Comparison of ENCODE assay signal across 8 cellular contexts in genomic region chr7:22452142-22452763, GRCh38. TPM values are rescaled to one million over a fixed set of nuclear protein-coding genes. Genes with fewer than 3 reads are reported as not detected.
DNase-seq lines count a peak whose midpoint lies in the region; FAIRE-seq and TF ChIP-seq lines count a peak whose summit lies in the region.

No MANE protein-coding gene starts in this region.

- FAIRE-seq in H54 (lab: Jason Lieb, UNC) = peak; percentile 66

- WGBS in neuronal stem cell (ENCODE audit: extremely low coverage in 2 of 2, insufficient read length in 2 of 2, insufficient replicate concordance in 1 of 2), 2 donors = no CpG with 5 or more reads among the region's 16 CpGs

- no peak for DNase-seq in AG04450 (ENCODE audit: low read depth, low spot score)
- DNase-seq in H54 (ENCODE audit: insufficient read length, low spot score) = peak; percentile 60
- DNase-seq in activated CD4-positive, alpha-beta memory T cell treated with anti-CD3 and anti-CD28 coated beads, Interleukin-2, amount 10 ng/mL, durations not matched to agents 7 days and 5 days = peak; percentile 40
- peak in 1 of 2 donors; percentile 48 for DNase-seq in foreskin fibroblast
- peak; percentile 48 for DNase-seq in neuronal stem cell (ENCODE audit: low spot score)
- DNase-seq in activated effector memory CD4-positive, alpha-beta T cell treated with Interleukin-2 at 50 U/mL for 16 hours = no peak
- DNase-seq in NCI-H1930 (lab: John Stamatoyannopoulos, UW) = no peak
- DNase-seq in HK-2 (ENCODE audit: unreplicated experiment) = no peak

- peaks cover 61% of the 10 kb centered on the region for H3K27me3 Mint-ChIP-seq in activated CD4-positive, alpha-beta memory T cell treated with anti-CD3 and anti-CD28 coated beads, Interleukin-2, amount 10 ng/mL, durations not matched to agents 7 days and 5 days

- H3K9ac ChIP-seq in neuronal stem cell (ENCODE audit: low read depth, low read length, poor library complexity) = no peak overlapping the region

- no peak overlapping the region for H3K14ac ChIP-seq in neuronal stem cell (ENCODE audit: low read length)

- H2AK5ac ChIP-seq in neuronal stem cell (ENCODE audit: low read depth, low read length) = no peak overlapping the region

- H3K4me1 ChIP-seq in neuronal stem cell (ENCODE audit: control insufficient read depth in 2 of 2, insufficient read depth in 1 of 2, low read depth in 1 of 2, low read length in 2 of 2) = peaks cover 0 to 5% of the 10 kb centered on the region in 2 donors

- H3K36me3 Mint-ChIP-seq in activated CD4-positive, alpha-beta memory T cell treated with anti-CD3 and anti-CD28 coated beads, Interleukin-2, amount 10 ng/mL, durations not matched to agents 7 days and 5 days (ENCODE audit: low read depth) = no peaks in the 10 kb centered on the region

- POLR2A ChIA-PET in AG04450 (lab: Yijun Ruan, JAX) = no interaction called here
- POLR2A ChIA-PET in activated CD4-positive, alpha-beta memory T cell treated with anti-CD3 and anti-CD28 coated beads, Interleukin-2, amount 10 ng/mL, durations not matched to agents 7 days and 5 days (lab: Charles Lee) = no interaction called here

- no peak overlapping the region for H2BK12ac ChIP-seq in neuronal stem cell (ENCODE audit: low read length)

- no peak overlapping the region for H3K27ac Mint-ChIP-seq in activated CD4-positive, alpha-beta memory T cell treated with anti-CD3 and anti-CD28 coated beads, Interleukin-2, amount 10 ng/mL, durations not matched to agents 7 days and 5 days

- H3K9me3 ChIP-seq in AG04450 (ENCODE audit: control insufficient read depth, insufficient read depth, low read length) = no peaks in the 10 kb centered on the region
- peaks cover 0 to 1% of the 10 kb centered on the region in 2 donors for H3K9me3 ChIP-seq in neuronal stem cell (replicated peaks in 1 of 2; ENCODE audit: control insufficient read depth in 2 of 2, insufficient read depth in 1 of 2, low read depth in 1 of 2, low read length in 2 of 2)

- H3K4me1 Mint-ChIP-seq in activated CD4-positive, alpha-beta memory T cell treated with anti-CD3 and anti-CD28 coated beads, Interleukin-2, amount 10 ng/mL, durations not matched to agents 7 days and 5 days = peaks cover 17% of the 10 kb centered on the region

- no peak overlapping the region for H4K8ac ChIP-seq in neuronal stem cell (ENCODE audit: low read depth, low read length)

- H3K27ac ChIP-seq in AG04450 (ENCODE audit: low read depth, low read length) (no peak overlapping the region), neuronal stem cell (replicated peaks; ENCODE audit: low read length) (no peak overlapping the region)

- no peaks in the 10 kb centered on the region for H3K79me1 ChIP-seq in neuronal stem cell (ENCODE audit: low read depth, low read length)

- CTCF ChIA-PET in AG04450 (lab: Charles Lee) = interaction anchor here (0.6 to 1.6 kb wide), 8 partner anchors 8 to 982 kb away, joined by 3 to 6 read pairs (median 3); no protein-coding TSS in a partner anchor
- CTCF ChIA-PET in activated CD4-positive, alpha-beta memory T cell treated with anti-CD3 and anti-CD28 coated beads, Interleukin-2, amount 10 ng/mL, durations not matched to agents 7 days and 5 days (lab: Charles Lee) = interaction anchor here (0.7 to 1.6 kb wide), 8 partner anchors 9 to 1318 kb away, joined by 3 to 4 read pairs (median 4); no protein-coding TSS in a partner anchor

- no peak overlapping the region for H3K4me3 Mint-ChIP-seq in activated CD4-positive, alpha-beta memory T cell treated with anti-CD3 and anti-CD28 coated beads, Interleukin-2, amount 10 ng/mL, durations not matched to agents 7 days and 5 days

- H3K4me3 ChIP-seq in AG04450 (ENCODE audit: low read depth, low read length) (no peak overlapping the region), foreskin fibroblast (ENCODE audit: low read depth in 1 of 2, low read length in 2 of 2) (peak overlapping the region; percentile 22 to 42), neuronal stem cell (ENCODE audit: low read length in 2 of 2) (no peak overlapping the region)

- H3K4ac ChIP-seq in neuronal stem cell (ENCODE audit: low read length) = no peak overlapping the region

- no peaks in the 10 kb centered on the region for H3K9me3 Mint-ChIP-seq in activated CD4-positive, alpha-beta memory T cell treated with anti-CD3 and anti-CD28 coated beads, Interleukin-2, amount 10 ng/mL, durations not matched to agents 7 days and 5 days

- H2BK15ac ChIP-seq in neuronal stem cell (ENCODE audit: low read length) = no peak overlapping the region

- H3K4me2 ChIP-seq in neuronal stem cell (ENCODE audit: insufficient read depth, low read length, poor library complexity, severe bottlenecking) = peak overlapping the region; percentile 11

- H3K27me3 ChIP-seq in AG04450 (ENCODE audit: control insufficient read depth, insufficient read depth, low read length) (no peaks in the 10 kb centered on the region), neuronal stem cell (ENCODE audit: control insufficient read depth in 3 of 3, insufficient read depth in 3 of 3, low read depth in 1 of 3, low read length in 3 of 3) (peaks cover 0 to 2% (median 0%) of the 10 kb centered on the region in 3 experiments)

- H2BK5ac ChIP-seq in neuronal stem cell (ENCODE audit: low read length) = no peak overlapping the region

- H4K91ac ChIP-seq in neuronal stem cell (ENCODE audit: low read depth, low read length, poor library complexity) = no peak overlapping the region

- H3K36me3 ChIP-seq in neuronal stem cell (replicated peaks in 1 of 2; ENCODE audit: control insufficient read depth in 2 of 2, insufficient read depth in 2 of 2, low read length in 2 of 2) = no peaks in the 10 kb centered on the region

- no peak for TF ChIP-seq POLR2A in H54 (IDR thresholded peaks at IDR 0.05; ENCODE audit: low read depth, low read length)

- TF ChIP-seq CTCF in AG04450 (IDR thresholded peaks at IDR 0.05; ENCODE audit: low read depth, low read length) = peak; percentile 60
- peak; percentile 66 for TF ChIP-seq CTCF in foreskin fibroblast (IDR thresholded peaks at IDR 0.05; ENCODE audit: low read depth, low read length)

- peak overlapping the region; percentile 48 for H3K18ac ChIP-seq in neuronal stem cell (ENCODE audit: low read length)

- H3K23ac ChIP-seq in neuronal stem cell (ENCODE audit: low read depth, low read length, poor library complexity) = no peak overlapping the region

- H2BK120ac ChIP-seq in neuronal stem cell (ENCODE audit: low read depth, low read length) = no peak overlapping the region

- H2AFZ ChIP-seq in neuronal stem cell (ENCODE audit: low read length) = no peak overlapping the region

RNA-seq across cellular contexts. Expression of gene STEAP1B, which starts 47.7 kb away (rescaled TPM):
- 14.4 and 18.8 TPM in 2 replicates for polyA plus RNA-seq in AG04450 (2011; rRNA removed)
- polyA minus RNA-seq in AG04450 (2011; rRNA and poly(A)+ RNA removed) = 9.0 and 11.6 TPM in 2 replicates
- under 1 TPM; 0.30 to 0.33 TPM for total RNA-seq in activated CD4-positive, alpha-beta memory T cell treated with anti-CD3 and anti-CD28 coated beads, Interleukin-2, amount 10 ng/mL, durations not matched to agents 7 days and 5 days
- 2.8 TPM for polyA plus RNA-seq in neuronal stem cell (2013, experiment 1 of 2)
- polyA plus RNA-seq in neuronal stem cell (2013, experiment 2 of 2) = 3.0 TPM

Comparison
In these comparisons a context has a peak if more than half of its experiments do, and no peak if none do; other contexts are left out.
1. DNase-seq: peak in H54 (single experiment), activated CD4-positive, alpha-beta memory T cell treated with anti-CD3 and anti-CD28 coated beads, Interleukin-2, amount 10 ng/mL, durations not matched to agents 7 days and 5 days (single experiment) and neuronal stem cell (single experiment); none in AG04450 (single experiment), activated effector memory CD4-positive, alpha-beta T cell treated with Interleukin-2 at 50 U/mL for 16 hours (single experiment), NCI-H1930 (0 of 2) and HK-2 (single experiment).
2. H3K4me3 ChIP-seq: peak in foreskin fibroblast (2 of 2); none in AG04450 (single experiment) and neuronal stem cell (0 of 2).